Comparison of ENCODE assay signal across 11 cellular contexts in genomic region chr3:12560505-12561188, GRCh38. TPM values are rescaled to one million over a fixed set of nuclear protein-coding genes. Genes with fewer than 3 reads are reported as not detected.
DNase-seq lines count a peak whose midpoint lies in the region; ATAC-seq, FAIRE-seq and TF ChIP-seq lines count a peak whose summit lies in the region.
"Had no signal": no experiment of that assay in that cellular context is flagged by ENCODE, and none has a peak within 500 bp of the region (broad histone marks: within the 10 kb centered on the region; RNA-seq: fewer than 3 reads in every experiment).

No MANE protein-coding gene starts in this region.

- FAIRE-seq in D721Med (lab: Jason Lieb, UNC), result no peak

- TF ChIP-seq CTCF in left ventricle myocardium inferior (IDR thresholded peaks at IDR 0.05; ENCODE audit: borderline replicate concordance), result no peak
- TF ChIP-seq CTCF in type B pancreatic cell (conservative IDR thresholded peaks at IDR 0.05), result no peak
- no peak for TF ChIP-seq CTCF in D721Med (IDR thresholded peaks at IDR 0.05; ENCODE audit: insufficient read depth, missing control alignments)

- no peak for ATAC-seq in Right ventricle myocardium superior (ENCODE audit: poor library complexity)
- ATAC-seq in HG03103 (IDR thresholded peaks at IDR 0.05; ENCODE audit: low read depth, unreplicated experiment), result peak; percentile 48

- H3K27me3 Mint-ChIP-seq in activated naive CD8-positive, alpha-beta T cell, result peaks cover 3% of the 10 kb centered on the region
- H3K27me3 Mint-ChIP-seq in type B pancreatic cell, result no peaks in the 10 kb centered on the region

- H3K4me3 Mint-ChIP-seq in activated naive CD8-positive, alpha-beta T cell, result peak overlapping the region; percentile 72
- peak overlapping the region; percentile 10 for H3K4me3 Mint-ChIP-seq in type B pancreatic cell

- DNase-seq in left ventricle myocardium inferior, result no peak
- DNase-seq in Right ventricle myocardium superior, result no peak
- DNase-seq in type B pancreatic cell (ENCODE audit: extremely low spot score, unreplicated experiment), result no peak
- no peak for DNase-seq in NCI-H1048 (lab: John Stamatoyannopoulos, UW)
- DNase-seq in EL, result no peak
- no peak for DNase-seq in D721Med (ENCODE audit: insufficient read length, low spot score)
- DNase-seq: brain microvascular endothelial cell, NCI-H1417 had no signal

- H3K9me3 Mint-ChIP-seq in activated naive CD8-positive, alpha-beta T cell (ENCODE audit: low read depth), result no peaks in the 10 kb centered on the region
- H3K9me3 Mint-ChIP-seq in type B pancreatic cell, result no peaks in the 10 kb centered on the region

- no peaks in the 10 kb centered on the region for H3K27me3 ChIP-seq in left ventricle myocardium inferior (ENCODE audit: low read depth)
- H3K27me3 ChIP-seq: brain microvascular endothelial cell had no signal

- H3K36me3 Mint-ChIP-seq in activated naive CD8-positive, alpha-beta T cell, result peaks cover 13% of the 10 kb centered on the region
- peaks cover 8% of the 10 kb centered on the region for H3K36me3 Mint-ChIP-seq in type B pancreatic cell

- H3K4me1 Mint-ChIP-seq in activated naive CD8-positive, alpha-beta T cell (ENCODE audit: low read depth), result peaks cover 65% of the 10 kb centered on the region
- H3K4me1 Mint-ChIP-seq in type B pancreatic cell (ENCODE audit: unreplicated experiment), result peaks cover 45% of the 10 kb centered on the region

- H3K4me1 ChIP-seq in left ventricle myocardium inferior, result peaks cover 94% of the 10 kb centered on the region

- intact Hi-C loops in left ventricle myocardium inferior (cut with micrococcal nuclease) (no loop called here), Right ventricle myocardium superior (cut with DNase I) (no loop called here)

- peaks cover 3% of the 10 kb centered on the region for H3K9me3 ChIP-seq in left ventricle myocardium inferior (replicated peaks)

- peak overlapping the region; percentile 91 for H3K27ac Mint-ChIP-seq in activated naive CD8-positive, alpha-beta T cell
- H3K27ac Mint-ChIP-seq in type B pancreatic cell, result peak overlapping the region; percentile 27

- peak overlapping the region; percentile 98 for H3K27ac ChIP-seq in left ventricle myocardium inferior (replicated peaks)
- H3K27ac ChIP-seq: brain microvascular endothelial cell had no signal

- peaks cover 1% of the 10 kb centered on the region for H3K36me3 ChIP-seq in left ventricle myocardium inferior
- H3K36me3 ChIP-seq: brain microvascular endothelial cell had no signal

- H3K4me3 ChIP-seq in left ventricle myocardium inferior, result peak overlapping the region; percentile 93

RNA-seq across cellular contexts. Expression of gene MKRN2, which starts 3.8 kb away (rescaled TPM):
- total RNA-seq in left ventricle myocardium inferior (34.3 TPM), Right ventricle myocardium superior (27.7 TPM), type B pancreatic cell (ENCODE audit: low replicate concordance) (23.5 and 28.6 TPM in 2 replicates)

RNA-seq across cellular contexts. Expression of gene MKRN2OS, which starts 15.3 kb away (rescaled TPM):
- 1.8 TPM for total RNA-seq in left ventricle myocardium inferior
- total RNA-seq in Right ventricle myocardium superior, result not detected
- 0.92 and 2.1 TPM in 2 replicates for total RNA-seq in type B pancreatic cell (ENCODE audit: low replicate concordance)
- total RNA-seq: temporal lobe had no signal
